ENCODE assay signal across 9 cellular contexts in genomic region chr18:56532176-56532840, GRCh38.
A peak's percentile ranks its signal among the peaks of the same experiment; 100 is the strongest.
DNase-seq lines count a peak whose midpoint lies in the region; ATAC-seq and TF ChIP-seq lines count a peak whose summit lies in the region.
"Had no signal": no experiment of that assay in that cellular context is flagged by ENCODE, and none has a peak within 500 bp of the region (broad histone marks: within the 10 kb centered on the region; RNA-seq: fewer than 3 reads in every experiment).

No MANE protein-coding gene starts in this region.

- peaks cover 3% of the 10 kb centered on the region for H3K4me1 Mint-ChIP-seq in activated CD4-positive, alpha-beta T cell treated with anti-CD3 and anti-CD28 coated beads, Interleukin-2, amount 10 ng/mL, durations not matched to agents 7 days and 5 days

- H3K27me3 Mint-ChIP-seq in activated CD4-positive, alpha-beta T cell treated with anti-CD3 and anti-CD28 coated beads, Interleukin-2, amount 10 ng/mL, durations not matched to agents 7 days and 5 days = peaks cover 4% of the 10 kb centered on the region

- no peak overlapping the region for H3K27ac Mint-ChIP-seq in activated CD4-positive, alpha-beta T cell treated with anti-CD3 and anti-CD28 coated beads, Interleukin-2, amount 10 ng/mL, durations not matched to agents 7 days and 5 days

- no peak overlapping the region for H3K27ac ChIP-seq in WERI-Rb-1

- peaks cover 4% of the 10 kb centered on the region for H3K9me3 ChIP-seq in WERI-Rb-1 (ENCODE audit: severe bottlenecking)

- H3K4me3 ChIP-seq in WERI-Rb-1 (ENCODE audit: low read depth, low read length) = no peak overlapping the region

- POLR2A ChIA-PET in activated CD4-positive, alpha-beta T cell treated with anti-CD3 and anti-CD28 coated beads, Interleukin-2, amount 10 ng/mL, durations not matched to agents 7 days and 5 days (lab: Charles Lee) = no interaction called here

- no peak for TF ChIP-seq CTCF in WERI-Rb-1 (IDR thresholded peaks at IDR 0.05; ENCODE audit: low read depth, low read length)

- no peaks in the 10 kb centered on the region for H3K27me3 ChIP-seq in WERI-Rb-1 (ENCODE audit: insufficient read depth, low read depth, severe bottlenecking)

- H3K36me3 ChIP-seq in WERI-Rb-1 = no peaks in the 10 kb centered on the region

- H3K9me3 Mint-ChIP-seq in activated CD4-positive, alpha-beta T cell treated with anti-CD3 and anti-CD28 coated beads, Interleukin-2, amount 10 ng/mL, durations not matched to agents 7 days and 5 days = no peaks in the 10 kb centered on the region

- no peaks in the 10 kb centered on the region for H3K36me3 Mint-ChIP-seq in activated CD4-positive, alpha-beta T cell treated with anti-CD3 and anti-CD28 coated beads, Interleukin-2, amount 10 ng/mL, durations not matched to agents 7 days and 5 days (ENCODE audit: low read depth)

- peak; percentile 87 for ATAC-seq in GM21786 (IDR thresholded peaks at IDR 0.05; ENCODE audit: unreplicated experiment)
- peak; percentile 80 for ATAC-seq in HG03558 (IDR thresholded peaks at IDR 0.05; ENCODE audit: extremely low read depth, unreplicated experiment)

- peak; percentile 37 for DNase-seq in activated CD4-positive, alpha-beta T cell treated with anti-CD3 and anti-CD28 coated beads for 48 hours
- no peak for DNase-seq in activated CD4-positive, alpha-beta T cell treated with anti-CD3 and anti-CD28 coated beads, Interleukin-2, amount 10 ng/mL, durations not matched to agents 7 days and 5 days
- DNase-seq in myocyte (ENCODE audit: low read depth) (peak; percentile 6), globus pallidus (ENCODE audit: low spot score) (no peak), WERI-Rb-1 (no peak), OCI-M1 (lab: John Stamatoyannopoulos, UW) (no peak)
- DNase-seq: Right ventricle myocardium superior had no signal

- CTCF ChIA-PET in activated CD4-positive, alpha-beta T cell treated with anti-CD3 and anti-CD28 coated beads, Interleukin-2, amount 10 ng/mL, durations not matched to agents 7 days and 5 days (lab: Charles Lee) = no interaction called here

- H3K4me3 Mint-ChIP-seq in activated CD4-positive, alpha-beta T cell treated with anti-CD3 and anti-CD28 coated beads, Interleukin-2, amount 10 ng/mL, durations not matched to agents 7 days and 5 days = no peak overlapping the region

Comparison
In these comparisons a context has a peak if more than half of its experiments do, and no peak if none do; other contexts are left out.
1. DNase-seq: peak in activated CD4-positive, alpha-beta T cell treated with anti-CD3 and anti-CD28 coated beads for 48 hours (single experiment) and myocyte (single experiment); none in activated CD4-positive, alpha-beta T cell treated with anti-CD3 and anti-CD28 coated beads, Interleukin-2, amount 10 ng/mL, durations not matched to agents 7 days and 5 days (single experiment), globus pallidus (single experiment), WERI-Rb-1 (single experiment) and OCI-M1 (single experiment).